ENCODE assay signal across 23 cellular contexts in genomic region chr19:8123683-8124082, GRCh38. TPM values are rescaled to one million over a fixed set of nuclear protein-coding genes. Genes with fewer than 3 reads are reported as not detected.
DNase-seq lines count a peak whose midpoint lies in the region; ATAC-seq, FAIRE-seq and TF ChIP-seq lines count a peak whose summit lies in the region.
"Had no signal": no experiment of that assay in that cellular context is flagged by ENCODE, and none has a peak within 500 bp of the region (broad histone marks: within the 10 kb centered on the region; RNA-seq: fewer than 3 reads in every experiment).

No MANE protein-coding gene starts in this region.

- DNase-seq in GM23338 (ENCODE audit: low spot score) (no peak), H1 (ENCODE audit: low read depth in 1 of 2, low spot score in 2 of 2) (no peak), neural crest cell (ENCODE audit: low read depth, low spot score) (no peak), H54 (ENCODE audit: insufficient read length, low spot score) (no peak), NCI-H2227 (lab: John Stamatoyannopoulos, UW; ENCODE audit: unreplicated experiment) (no peak)
- DNase-seq in CD4-positive, alpha-beta T cell, result no peak
- no peak for DNase-seq in activated CD4-positive, CD25-positive, alpha-beta regulatory T cell (lab: John Stamatoyannopoulos, UW)
- DNase-seq: AML-193; CD8-positive, alpha-beta memory T cell; COR-L47; DMS 273 treated with DMSO at 0.1 percent for 48 hours; DMS53; DND-41; EL; KBM-7 had no signal

- intact Hi-C loops in CD4-positive, alpha-beta T cell (cut with DNase I, micrococcal nuclease), result no loop called here

- no peak for TF ChIP-seq EP300 in H1 (IDR thresholded peaks at IDR 0.05; ENCODE audit: borderline replicate concordance in 1 of 2, low read depth in 2 of 2, low read length in 2 of 2)

- H3K56ac ChIP-seq in H1 (replicated peaks; ENCODE audit: insufficient read length, low read depth, low read length), result no peak overlapping the region

- no peak overlapping the region for H2AK5ac ChIP-seq in H1 (ENCODE audit: low read depth, low read length)

- POLR2A ChIA-PET in H1 (lab: Charles Lee; ENCODE audit: partially characterized antibody), result interaction anchor here (1.0 kb wide), 1 partner anchor 14 kb away, joined by 3 read pairs; no protein-coding TSS in a partner anchor
- POLR2A ChIA-PET in CD4-positive, alpha-beta T cell (lab: Charles Lee), result no interaction called here

- H3K36me3 ChIP-seq in GM23338 (ENCODE audit: insufficient read depth) (no peaks in the 10 kb centered on the region; the same call in 1 of the 2 replicates), HUES6 (ENCODE audit: control insufficient read depth, insufficient read depth, low read length) (peaks cover 52% of the 10 kb centered on the region), H1 (ENCODE audit: control insufficient read depth in 2 of 4, insufficient read depth in 4 of 4, low read length in 3 of 4) (peaks cover 10 to 41% (median 26%) of the 10 kb centered on the region in 4 experiments; a peak in 7 of 8 replicates)
- H3K36me3 ChIP-seq: BLaER1 treated with 17β-estradiol and CSF1 and Interleukin-3, amounts not matched to agents 10 nM and 100 nM; HAP-1 had no signal

- H3K9me3 ChIP-seq in HUES6 (ENCODE audit: control insufficient read depth, insufficient read depth, low read depth, low read length) (no peaks in the 10 kb centered on the region), H1 (ENCODE audit: insufficient read depth in 2 of 2, low read depth in 1 of 2, low read length in 1 of 2) (no peaks in the 10 kb centered on the region)
- no peaks in the 10 kb centered on the region for H3K9me3 ChIP-seq in CD4-positive, alpha-beta T cell (ENCODE audit: control insufficient read depth, low read length)
- H3K9me3 ChIP-seq: A549; BLaER1 treated with 17β-estradiol and CSF1 and Interleukin-3, amounts not matched to agents 10 nM and 100 nM; HAP-1 had no signal

- 95% methylated on average over 22 of the region's 22 CpGs; no CpG with 5 or more reads in 1 of the 2 experiments for WGBS in H1 (ENCODE audit: extremely low coverage in 1 of 2, insufficient coverage in 1 of 2, insufficient read length in 1 of 2, insufficient replicate concordance in 2 of 2, low coverage in 1 of 2, low lambda C conversion rate in 2 of 2, missing lambda C conversion rate in 1 of 2), 2 experiments

- H3K9me3 Mint-ChIP-seq in GM23338, result peaks cover 3% of the 10 kb centered on the region; the same call in 2 of the 3 replicates
- H3K9me3 Mint-ChIP-seq in neural crest cell, result no peaks in the 10 kb centered on the region
- no peaks in the 10 kb centered on the region for H3K9me3 Mint-ChIP-seq in CD4-positive, alpha-beta T cell
- H3K9me3 Mint-ChIP-seq: CD8-positive, alpha-beta memory T cell; IgD-negative memory B cell had no signal

- H3K4me2 ChIP-seq in GM23338 (no peak overlapping the region), H1 (ENCODE audit: insufficient read depth in 1 of 2, low read depth in 2 of 2, low read length in 2 of 2) (no peak overlapping the region)
- H3K4me2 ChIP-seq: A549; BLaER1 treated with 17β-estradiol and CSF1 and Interleukin-3, amounts not matched to agents 10 nM and 100 nM had no signal

- H2BK12ac ChIP-seq in H1 (ENCODE audit: low read depth, low read length), result no peak overlapping the region

- H2BK120ac ChIP-seq in H1 (replicated peaks; ENCODE audit: low read depth, low read length), result no peak overlapping the region

- H3K36me3 Mint-ChIP-seq in GM23338 (ENCODE audit: low read depth) (peaks cover 64% of the 10 kb centered on the region), neural crest cell (ENCODE audit: low read depth) (no peaks in the 10 kb centered on the region)
- no peaks in the 10 kb centered on the region for H3K36me3 Mint-ChIP-seq in CD4-positive, alpha-beta T cell (ENCODE audit: low read depth)
- H3K36me3 Mint-ChIP-seq: CD8-positive, alpha-beta memory T cell; IgD-negative memory B cell had no signal

- H3K27ac ChIP-seq in GM23338 (ENCODE audit: low read depth), result no peak overlapping the region
- H3K27ac ChIP-seq in HUES6 (ENCODE audit: low read depth, low read length), result no peak overlapping the region
- H3K27ac ChIP-seq in H1 (ENCODE audit: low read depth, low read length), result no peak overlapping the region
- no peak overlapping the region for H3K27ac ChIP-seq in CD4-positive, alpha-beta T cell (ENCODE audit: low read depth, low read length)
- H3K27ac ChIP-seq: 22Rv1; A549; BLaER1 treated with 17β-estradiol and CSF1 and Interleukin-3, amounts not matched to agents 10 nM and 100 nM had no signal

- TF ChIP-seq CTCF in GM23338 (conservative IDR thresholded peaks at IDR 0.05; ENCODE audit: low read depth in 2 of 2), result no peak
- no peak for TF ChIP-seq CTCF in H1 (IDR thresholded peaks at IDR 0.05; ENCODE audit: control extremely low read depth in 1 of 3, insufficient read depth in 1 of 3, low read depth in 1 of 3, low read length in 3 of 3)
- TF ChIP-seq CTCF in neural crest cell (conservative IDR thresholded peaks at IDR 0.05), result no peak
- TF ChIP-seq CTCF in CD4-positive, alpha-beta T cell (IDR thresholded peaks at IDR 0.05), result no peak

- no peak overlapping the region for H3K23ac ChIP-seq in H1 (ENCODE audit: insufficient read length)

- no peak for TF ChIP-seq POLR2A in H1 (IDR thresholded peaks at IDR 0.05; ENCODE audit: control extremely low read depth in 1 of 2, low read depth in 2 of 2, low read length in 2 of 2)
- TF ChIP-seq POLR2A in H54 (IDR thresholded peaks at IDR 0.05; ENCODE audit: low read depth, low read length), result no peak

- H3K4me1 ChIP-seq in GM23338 (ENCODE audit: insufficient read depth) (peaks cover 9% of the 10 kb centered on the region; the same call in 1 of the 2 replicates), HUES6 (ENCODE audit: control insufficient read depth, insufficient read depth, low read length) (peaks cover 12% of the 10 kb centered on the region; the same call in 1 of the 2 replicates), H1 (replicated peaks in 1 of 4; ENCODE audit: control insufficient read depth in 3 of 4, insufficient read depth in 4 of 4, low read length in 3 of 4) (peaks cover 0 to 7% (median 6%) of the 10 kb centered on the region in 4 experiments; a peak in 5 of 7 replicates)
- H3K4me1 ChIP-seq: A549, HAP-1 had no signal

- no peaks in the 10 kb centered on the region for H3K27me3 ChIP-seq in GM23338 (ENCODE audit: insufficient read depth)
- no peaks in the 10 kb centered on the region for H3K27me3 ChIP-seq in HUES6 (ENCODE audit: control insufficient read depth, insufficient read depth, low read length)
- H3K27me3 ChIP-seq in H1 (replicated peaks in 1 of 4; ENCODE audit: control insufficient read depth in 3 of 4, extremely low read depth in 1 of 4, insufficient read depth in 3 of 4, low read length in 3 of 4), result no peaks in the 10 kb centered on the region
- H3K27me3 ChIP-seq in CD4-positive, alpha-beta T cell (ENCODE audit: control insufficient read depth, insufficient read depth, low read length), result no peaks in the 10 kb centered on the region
- H3K27me3 ChIP-seq: BLaER1 treated with 17β-estradiol and CSF1 and Interleukin-3, amounts not matched to agents 10 nM and 100 nM had no signal

- no peak overlapping the region for H4K5ac ChIP-seq in H1 (ENCODE audit: insufficient read length, low read depth, low read length)

- H3K4me3 Mint-ChIP-seq in GM23338 (no peak overlapping the region), neural crest cell (no peak overlapping the region)
- H3K4me3 Mint-ChIP-seq in CD4-positive, alpha-beta T cell, result no peak overlapping the region
- H3K4me3 Mint-ChIP-seq: CD8-positive, alpha-beta memory T cell; IgD-negative memory B cell had no signal

- peaks cover 13% of the 10 kb centered on the region; the same call in 1 of the 2 replicates for H3F3A ChIP-seq in GM23338 (replicated peaks; ENCODE audit: low read depth)

- ATAC-seq in GM23338, result no peak
- no peak for ATAC-seq in CD4-positive, alpha-beta T cell (ENCODE audit: poor library complexity)
- ATAC-seq: A549, GM12878 had no signal

- 0 out of 2 replicates have a peak overlapping the region, but pooled peaks have one; percentile 71 for H2BK5ac ChIP-seq in H1 (ENCODE audit: low read depth, low read length)

- FAIRE-seq in H1 (lab: Jason Lieb, UNC) (no peak), H54 (lab: Jason Lieb, UNC) (no peak)
- FAIRE-seq: A549, GM12878 had no signal

- H4K20me1 ChIP-seq in GM23338 (replicated peaks; ENCODE audit: insufficient read depth), result no peaks in the 10 kb centered on the region
- H4K20me1 ChIP-seq in H1 (replicated peaks in 1 of 2; ENCODE audit: control insufficient read depth in 1 of 2, insufficient read depth in 2 of 2, low read length in 2 of 2), result peaks cover 0 to 6% of the 10 kb centered on the region in 2 experiments
- H4K20me1 ChIP-seq: BLaER1 treated with 17β-estradiol and CSF1 and Interleukin-3, amounts not matched to agents 10 nM and 100 nM had no signal

- no peak for TF ChIP-seq RAD21 in H1 (IDR thresholded peaks at IDR 0.05 in 1 of 2, conservative IDR thresholded peaks at IDR 0.05 in 1 of 2; ENCODE audit: low read depth in 2 of 2, low read length in 2 of 2)

- no peaks in the 10 kb centered on the region; the same call in 1 of the 2 replicates for H3K79me1 ChIP-seq in H1 (ENCODE audit: low read depth, low read length)

- CTCF ChIA-PET in H1 (lab: Charles Lee; ENCODE audit: partially characterized antibody), result interaction anchor here (1.1 kb wide), 1 partner anchor 55 kb away, joined by 3 read pairs; no protein-coding TSS in a partner anchor
- CTCF ChIA-PET in CD4-positive, alpha-beta T cell (lab: Charles Lee), result no interaction called here

- H3K14ac ChIP-seq in H1 (ENCODE audit: insufficient read length), result no peak overlapping the region

- no peak overlapping the region for H3K18ac ChIP-seq in H1 (ENCODE audit: extremely low read depth, low read length)

- H3K9ac ChIP-seq in HUES6 (ENCODE audit: low read length) (peak overlapping the region; percentile 33), H1 (replicated peaks in 1 of 4; ENCODE audit: extremely low read depth in 1 of 4, low read depth in 3 of 4, low read length in 3 of 4) (no peak overlapping the region)
- H3K9ac ChIP-seq: BLaER1 treated with 17β-estradiol and CSF1 and Interleukin-3, amounts not matched to agents 10 nM and 100 nM had no signal

- no peak overlapping the region for H2BK20ac ChIP-seq in H1 (ENCODE audit: low read length)

- H3K27ac Mint-ChIP-seq in GM23338 (peak overlapping the region; percentile 57; the same call in 1 of the 2 replicates), neural crest cell (ENCODE audit: unreplicated experiment) (peak overlapping the region; percentile 36)
- no peak overlapping the region for H3K27ac Mint-ChIP-seq in CD4-positive, alpha-beta T cell
- H3K27ac Mint-ChIP-seq: CD8-positive, alpha-beta memory T cell; IgD-negative memory B cell had no signal

- H3K79me2 ChIP-seq in GM23338 (replicated peaks; ENCODE audit: insufficient read depth) (no peaks in the 10 kb centered on the region), H1 (ENCODE audit: control insufficient read depth in 1 of 2, insufficient read depth in 2 of 2, low read length in 2 of 2) (no peaks in the 10 kb centered on the region)

- no peaks in the 10 kb centered on the region for H3K9me2 ChIP-seq in GM23338 (ENCODE audit: insufficient read depth)

- H3K4me3 ChIP-seq in GM23338 (no peak overlapping the region), HUES6 (ENCODE audit: low read depth, low read length) (no peak overlapping the region), H1 (ENCODE audit: extremely low read depth in 1 of 4, insufficient read depth in 2 of 4, low read depth in 3 of 4, low read length in 4 of 4) (no peak overlapping the region)
- H3K4me3 ChIP-seq: A549; BLaER1 treated with 17β-estradiol and CSF1 and Interleukin-3, amounts not matched to agents 10 nM and 100 nM; GM12878; HAP-1 had no signal

- peaks cover 13% of the 10 kb centered on the region for H3K4me1 Mint-ChIP-seq in GM23338
- H3K4me1 Mint-ChIP-seq in neural crest cell, result no peaks in the 10 kb centered on the region
- no peaks in the 10 kb centered on the region for H3K4me1 Mint-ChIP-seq in CD4-positive, alpha-beta T cell (ENCODE audit: low read depth)
- H3K4me1 Mint-ChIP-seq: CD8-positive, alpha-beta memory T cell had no signal

- H4K8ac ChIP-seq in H1 (ENCODE audit: extremely low read depth, insufficient read depth, low read length), result no peak overlapping the region

- no peak overlapping the region for H3K4ac ChIP-seq in H1 (replicated peaks; ENCODE audit: insufficient read length, low read depth, low read length)

- 0 out of 2 replicates have a peak overlapping the region, but pooled peaks have one; percentile 61 for H2BK15ac ChIP-seq in H1 (ENCODE audit: low read length)

- H4K91ac ChIP-seq in H1 (replicated peaks; ENCODE audit: insufficient read length, low read length), result no peak overlapping the region

- peaks cover 18% of the 10 kb centered on the region for H3K27me3 Mint-ChIP-seq in GM23338 (ENCODE audit: insufficient read depth, low read depth, poor library complexity)
- no peaks in the 10 kb centered on the region for H3K27me3 Mint-ChIP-seq in neural crest cell (ENCODE audit: low read depth)
- peaks cover 4% of the 10 kb centered on the region for H3K27me3 Mint-ChIP-seq in CD4-positive, alpha-beta T cell

- H3K23me2 ChIP-seq in H1 (ENCODE audit: low read depth, low read length), result peaks cover 3% of the 10 kb centered on the region; the same call in 1 of the 2 replicates

- H2AFZ ChIP-seq in GM23338 (no peak overlapping the region), H1 (ENCODE audit: low read length) (no peak overlapping the region)

RNA-seq across cellular contexts. Expression of gene FBN3, which starts 25.7 kb away (rescaled TPM):
- 34.7 and 54.5 TPM in 2 replicates for total RNA-seq in GM23338 (2014; rRNA removed; shearing (Covaris generic))
- polyA plus RNA-seq in GM23338 (2016; fragmentation: Nextera tagmentation; extraction: Ambion mirVana), result 7.7 and 8.5 TPM in 2 replicates
- total RNA-seq in H1 (2021; fragmentation: NEBNext Ultra II Directional; extraction: Animal tissue kit (Norgen Biotek cat#: 25700)), result 38.7 and 39.0 TPM in 2 replicates
- polyA plus RNA-seq in H1 (2011; rRNA removed), result 37.1 and 64.1 TPM in 2 replicates
- 56.0 TPM for polyA plus RNA-seq in H1 (2011; cell fraction: cytosol; rRNA removed)
- 303 TPM for polyA plus RNA-seq in H1 (2011; cell fraction: nucleus; rRNA removed)
- 37.9 to 66.2 TPM (median 58.6 TPM) in 4 replicates for polyA plus RNA-seq in H1 (2012, experiment 1 of 2)
- 19.7 TPM for polyA plus RNA-seq in H1 (2012, experiment 2 of 2)
- polyA plus RNA-seq in H1 (2013, experiment 1 of 2), result 27.8 TPM
- 19.6 TPM for polyA plus RNA-seq in H1 (2013, experiment 2 of 2)
- 77.0 and 93.3 TPM in 2 replicates for polyA minus RNA-seq in H1 (2011; rRNA and poly(A)+ RNA removed)
- 25.2 TPM for polyA minus RNA-seq in H1 (2011; cell fraction: cytosol; rRNA and poly(A)+ RNA removed)
- 51.6 TPM for polyA minus RNA-seq in H1 (2011; cell fraction: nucleus; rRNA and poly(A)+ RNA removed)
- 12.8 and 13.9 TPM in 2 replicates for total RNA-seq in neural crest cell
- total RNA-seq in CD4-positive, alpha-beta T cell, result not detected
- total RNA-seq: CD8-positive, alpha-beta memory T cell; HT-29 had no signal
- polyA plus RNA-seq: A549; CD8-positive, alpha-beta memory T cell; GM12878; IgD-negative memory B cell had no signal

Comparison
In these comparisons a context has a peak if more than half of its experiments do, and no peak if none do; other contexts are left out.
1. RNA of gene FBN3, which starts 25.7 kb away (total RNA-seq): 34.7 to 54.5 TPM in GM23338, 38.7 to 39.0 TPM in H1 and 12.8 to 13.9 TPM in neural crest cell; not detected in CD4-positive, alpha-beta T cell; every median in the first group is over 10 times any median in the second.